In genomic region chr18:36109737-36110136, GRCh38 we compare ENCODE assay signal across 30 cellular contexts.
"Had no signal": no experiment of that assay in that cellular context is flagged by ENCODE, and none has a peak within 500 bp of the region (broad histone marks: within the 10 kb centered on the region; RNA-seq: fewer than 3 reads in every experiment).

No MANE protein-coding gene starts in this region.

- H3K4me1 Mint-ChIP-seq: activated CD4-positive, alpha-beta memory T cell treated with anti-CD3 and anti-CD28 coated beads, Interleukin-2, amount 10 ng/mL, durations not matched to agents 7 days and 5 days; activated CD4-positive, alpha-beta T cell treated with anti-CD3 and anti-CD28 coated beads, Interleukin-2, amount 10 ng/mL, durations not matched to agents 7 days and 5 days; activated naive CD4-positive, alpha-beta T cell treated with anti-CD3 and anti-CD28 coated beads, Interleukin-2, amount 10 ng/mL, durations not matched to agents 7 days and 5 days; central memory CD8-positive, alpha-beta T cell; endodermal cell; WTC11 had no signal

- FAIRE-seq: bronchial epithelial cell had no signal

- H3K27me3 Mint-ChIP-seq: activated CD4-positive, alpha-beta memory T cell treated with anti-CD3 and anti-CD28 coated beads, Interleukin-2, amount 10 ng/mL, durations not matched to agents 7 days and 5 days; activated CD4-positive, alpha-beta T cell treated with anti-CD3 and anti-CD28 coated beads, Interleukin-2, amount 10 ng/mL, durations not matched to agents 7 days and 5 days; activated naive CD4-positive, alpha-beta T cell treated with anti-CD3 and anti-CD28 coated beads, Interleukin-2, amount 10 ng/mL, durations not matched to agents 7 days and 5 days; activated naive CD8-positive, alpha-beta T cell treated with anti-CD3 and anti-CD28 coated beads, Interleukin-2, amount 10 ng/mL, durations not matched to agents 7 days and 5 days; activated T-cell treated with anti-CD3 and anti-CD28 coated beads, Interleukin-2, amount 50 U/mL, for 24 hours; central memory CD8-positive, alpha-beta T cell; dendritic cell treated with granulocyte-macrophage colony-stimulating factor and Interleukin-4, amounts not matched to agents 40 ng/mL and 50 ng/mL, for 4 days had no signal

- H3K9me3 Mint-ChIP-seq: activated CD4-positive, alpha-beta memory T cell treated with anti-CD3 and anti-CD28 coated beads, Interleukin-2, amount 10 ng/mL, durations not matched to agents 7 days and 5 days; activated CD4-positive, alpha-beta T cell treated with anti-CD3 and anti-CD28 coated beads, Interleukin-2, amount 10 ng/mL, durations not matched to agents 7 days and 5 days; activated naive CD4-positive, alpha-beta T cell treated with anti-CD3 and anti-CD28 coated beads, Interleukin-2, amount 10 ng/mL, durations not matched to agents 7 days and 5 days; activated naive CD4-positive, alpha-beta T cell treated with anti-CD3 and anti-CD28 coated beads, Interleukin-2, amount 50 U/mL, for 72 hours; activated naive CD8-positive, alpha-beta T cell treated with anti-CD3 and anti-CD28 coated beads, Interleukin-2, amount 10 ng/mL, durations not matched to agents 7 days and 5 days; activated T-cell treated with anti-CD3 and anti-CD28 coated beads, Interleukin-2, amount 50 U/mL, for 24 hours; activated T-cell treated with anti-CD3 and anti-CD28 coated beads, Interleukin-2, amount 50 U/mL, for 72 hours; central memory CD8-positive, alpha-beta T cell; dendritic cell treated with granulocyte-macrophage colony-stimulating factor and Interleukin-4, amounts not matched to agents 40 ng/mL and 50 ng/mL, for 4 days; endodermal cell; WTC11 had no signal

- H3K4me1 ChIP-seq: ascending aorta, foreskin keratinocyte, gastrocnemius medialis, heart left ventricle had no signal

- H3K4me3 ChIP-seq: ascending aorta, coronary artery, dorsolateral prefrontal cortex, gastrocnemius medialis, heart left ventricle had no signal

- H3K27ac Mint-ChIP-seq: activated CD4-positive, alpha-beta memory T cell treated with anti-CD3 and anti-CD28 coated beads, Interleukin-2, amount 10 ng/mL, durations not matched to agents 7 days and 5 days; activated CD4-positive, alpha-beta T cell treated with anti-CD3 and anti-CD28 coated beads, Interleukin-2, amount 10 ng/mL, durations not matched to agents 7 days and 5 days; activated naive CD4-positive, alpha-beta T cell treated with anti-CD3 and anti-CD28 coated beads, Interleukin-2, amount 10 ng/mL, durations not matched to agents 7 days and 5 days; activated naive CD4-positive, alpha-beta T cell treated with anti-CD3 and anti-CD28 coated beads, Interleukin-2, amount 50 U/mL, for 72 hours; activated naive CD8-positive, alpha-beta T cell treated with anti-CD3 and anti-CD28 coated beads, Interleukin-2, amount 10 ng/mL, durations not matched to agents 7 days and 5 days; activated T-cell treated with anti-CD3 and anti-CD28 coated beads, Interleukin-2, amount 50 U/mL, for 24 hours; dendritic cell treated with granulocyte-macrophage colony-stimulating factor and Interleukin-4, amounts not matched to agents 40 ng/mL and 50 ng/mL, for 4 days; endodermal cell; WTC11 had no signal

- H3K27ac ChIP-seq: ascending aorta, brain microvascular endothelial cell, coronary artery, dorsolateral prefrontal cortex, foreskin keratinocyte, gastrocnemius medialis, heart left ventricle had no signal

- DNase-seq: activated CD4-positive, alpha-beta memory T cell treated with anti-CD3 and anti-CD28 coated beads, Interleukin-2, amount 10 ng/mL, durations not matched to agents 7 days and 5 days; activated CD4-positive, alpha-beta T cell treated with anti-CD3 and anti-CD28 coated beads for 1 hour; activated CD4-positive, alpha-beta T cell treated with anti-CD3 and anti-CD28 coated beads for 4 hours; activated CD4-positive, alpha-beta T cell treated with anti-CD3 and anti-CD28 coated beads, Interleukin-2, amount 10 ng/mL, durations not matched to agents 7 days and 5 days; activated CD4-positive, alpha-beta T cell treated with anti-CD3 and anti-CD28 coated beads, Interleukin-2, amount 50 U/mL, for 4 hours; activated CD8-positive, alpha-beta memory T cell treated with anti-CD3 and anti-CD28 coated beads, Interleukin-2, amount 50 U/mL, for 48 hours; activated gamma-delta T cell; activated naive CD4-positive, alpha-beta T cell; activated naive CD4-positive, alpha-beta T cell treated with anti-CD3 and anti-CD28 coated beads, Interleukin-2, amount 10 ng/mL, durations not matched to agents 7 days and 5 days; activated naive CD8-positive, alpha-beta T cell treated with anti-CD3 and anti-CD28 coated beads, Interleukin-2, amount 10 ng/mL, durations not matched to agents 7 days and 5 days; activated T-cell treated with anti-CD3 and anti-CD28 coated beads for 4 hours; activated T-cell treated with anti-CD3 and anti-CD28 coated beads, Interleukin-2, amount 50 U/mL, for 24 hours; activated T-cell treated with anti-CD3 and anti-CD28 coated beads, Interleukin-2, amount 50 U/mL, for 72 hours; brain microvascular endothelial cell; dorsolateral prefrontal cortex; effector memory CD4-positive, alpha-beta T cell; endodermal cell; foreskin keratinocyte; gastrocnemius medialis; glutamatergic neuron; heart left ventricle; T-helper 2 cell had no signal

- H3K9me3 ChIP-seq: ascending aorta, gastrocnemius medialis, heart left ventricle had no signal

- H3K27me3 ChIP-seq: ascending aorta, brain microvascular endothelial cell, dorsolateral prefrontal cortex, foreskin keratinocyte, gastrocnemius medialis, heart left ventricle had no signal

- ATAC-seq: activated naive CD4-positive, alpha-beta T cell treated with anti-CD3 and anti-CD28 coated beads, Interleukin-2, amount 50 U/mL, for 72 hours; activated T-cell treated with anti-CD3 and anti-CD28 coated beads, Interleukin-2, amount 50 U/mL, for 72 hours; esophagus mucosa; foreskin keratinocyte; gastrocnemius medialis; heart left ventricle; WTC11 had no signal

- H3K4me3 Mint-ChIP-seq: activated CD4-positive, alpha-beta memory T cell treated with anti-CD3 and anti-CD28 coated beads, Interleukin-2, amount 10 ng/mL, durations not matched to agents 7 days and 5 days; activated CD4-positive, alpha-beta T cell treated with anti-CD3 and anti-CD28 coated beads, Interleukin-2, amount 10 ng/mL, durations not matched to agents 7 days and 5 days; activated naive CD4-positive, alpha-beta T cell treated with anti-CD3 and anti-CD28 coated beads, Interleukin-2, amount 10 ng/mL, durations not matched to agents 7 days and 5 days; activated naive CD8-positive, alpha-beta T cell treated with anti-CD3 and anti-CD28 coated beads, Interleukin-2, amount 10 ng/mL, durations not matched to agents 7 days and 5 days; activated T-cell treated with anti-CD3 and anti-CD28 coated beads, Interleukin-2, amount 50 U/mL, for 24 hours; activated T-cell treated with anti-CD3 and anti-CD28 coated beads, Interleukin-2, amount 50 U/mL, for 72 hours; central memory CD8-positive, alpha-beta T cell; dendritic cell treated with granulocyte-macrophage colony-stimulating factor and Interleukin-4, amounts not matched to agents 40 ng/mL and 50 ng/mL, for 4 days; endodermal cell; WTC11 had no signal
